38 cellular contexts compared by ENCODE assay signal in the genomic region with DNA sequence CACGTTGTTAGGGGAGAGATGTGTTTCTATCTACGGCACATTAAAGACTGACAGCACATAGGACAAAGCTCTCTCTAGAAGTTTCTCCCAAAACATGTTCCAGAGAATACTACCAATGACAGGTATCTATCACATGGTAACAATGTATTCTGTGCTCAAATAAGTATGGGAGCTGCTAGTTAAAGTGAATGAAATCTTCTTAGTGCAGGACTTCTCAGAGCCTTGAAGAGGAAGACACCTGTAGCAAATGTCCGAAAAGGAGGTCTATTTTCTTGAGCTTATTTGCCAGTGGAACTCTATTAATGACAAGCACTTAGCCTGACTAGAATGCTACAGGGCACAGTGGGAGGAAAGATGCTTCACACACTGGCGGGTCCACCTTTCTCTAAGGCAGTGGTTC.
"Had no signal": no experiment of that assay in that cellular context is flagged by ENCODE, and none has a peak within 500 bp of the region (broad histone marks: within the 10 kb centered on the region; RNA-seq: fewer than 3 reads in every experiment).

No MANE protein-coding gene starts in this region.

- H3K27ac Mint-ChIP-seq: activated naive CD4-positive, alpha-beta T cell treated with anti-CD3 and anti-CD28 coated beads for 36 hours; activated naive CD4-positive, alpha-beta T cell treated with anti-CD3 and anti-CD28 coated beads, Interleukin-2, amount 10 ng/mL, durations not matched to agents 7 days and 5 days; activated naive CD4-positive, alpha-beta T cell treated with anti-CD3 and anti-CD28 coated beads, Interleukin-2, amount 50 U/mL, for 24 hours; activated naive CD4-positive, alpha-beta T cell treated with anti-CD3 and anti-CD28 coated beads, Interleukin-2, amount 50 U/mL, for 72 hours; activated naive CD8-positive, alpha-beta T cell; activated naive CD8-positive, alpha-beta T cell treated with anti-CD3 and anti-CD28 coated beads for 36 hours; activated naive CD8-positive, alpha-beta T cell treated with anti-CD3 and anti-CD28 coated beads, Interleukin-2, amount 10 ng/mL, durations not matched to agents 7 days and 5 days; activated naive CD8-positive, alpha-beta T cell treated with anti-CD3 and anti-CD28 coated beads, Interleukin-2, amount 50 U/mL, for 24 hours; activated T-cell treated with anti-CD3 and anti-CD28 coated beads, Interleukin-2, amount 50 U/mL, for 72 hours; activated T-helper 1 cell treated with anti-CD3 and anti-CD28 coated beads, Interleukin-12 subunit alpha, Interleukin-12 subunit beta, Interleukin-2, Interleukin-4 antibody, amounts not matched to agents 30 ng/mL and 10 ng/mL and 1 ng/mL, durations not matched to agents 14 hours and 24 hours and 36 hours; activated T-helper 17 cell treated with anti-CD3 and anti-CD28 coated beads, Interleukin-2, amount 50 U/mL, for 72 hours; activated T-helper 2 cell treated with anti-CD3 and anti-CD28 coated beads, Interferon-gamma antibody, Interleukin-2, Interleukin-4, amounts not matched to agents 10 μg/mL and 5 μg/mL and 100 μg/mL, durations not matched to agents 14 hours and 24 hours and 36 hours had no signal

- H3K36me3 ChIP-seq: adrenal gland, brain microvascular endothelial cell, breast epithelium, cardiac muscle cell had no signal

- H3K27me3 Mint-ChIP-seq: activated naive CD4-positive, alpha-beta T cell treated with anti-CD3 and anti-CD28 coated beads, Interleukin-2, amount 10 ng/mL, durations not matched to agents 7 days and 5 days; activated naive CD4-positive, alpha-beta T cell treated with anti-CD3 and anti-CD28 coated beads, Interleukin-2, amount 50 U/mL, for 24 hours; activated naive CD8-positive, alpha-beta T cell treated with anti-CD3 and anti-CD28 coated beads for 36 hours; activated naive CD8-positive, alpha-beta T cell treated with anti-CD3 and anti-CD28 coated beads, Interleukin-2, amount 50 U/mL, for 24 hours; activated T-helper 17 cell treated with anti-CD3 and anti-CD28 coated beads, Interleukin-2, amount 50 U/mL, for 72 hours; brain had no signal

- FAIRE-seq: astrocyte, bronchial epithelial cell had no signal

- ATAC-seq: activated naive CD4-positive, alpha-beta T cell treated with anti-CD3 and anti-CD28 coated beads, Interleukin-2, amount 50 U/mL, for 72 hours; activated naive CD8-positive, alpha-beta T cell treated with anti-CD3 and anti-CD28 coated beads, Interleukin-2, amount 50 U/mL, for 24 hours; activated T-cell treated with anti-CD3 and anti-CD28 coated beads, Interleukin-2, amount 50 U/mL, for 4 hours; activated T-cell treated with anti-CD3 and anti-CD28 coated beads, Interleukin-2, amount 50 U/mL, for 72 hours; activated T-helper 17 cell treated with anti-CD3 and anti-CD28 coated beads, Interleukin-2, amount 50 U/mL, for 72 hours; body of pancreas had no signal

- H3K4me1 Mint-ChIP-seq: activated naive CD4-positive, alpha-beta T cell treated with anti-CD3 and anti-CD28 coated beads, Interleukin-2, amount 10 ng/mL, durations not matched to agents 7 days and 5 days; activated naive CD4-positive, alpha-beta T cell treated with anti-CD3 and anti-CD28 coated beads, Interleukin-2, amount 50 U/mL, for 24 hours; activated naive CD8-positive, alpha-beta T cell treated with anti-CD3 and anti-CD28 coated beads for 36 hours; activated naive CD8-positive, alpha-beta T cell treated with anti-CD3 and anti-CD28 coated beads, Interleukin-2, amount 10 ng/mL, durations not matched to agents 7 days and 5 days; activated naive CD8-positive, alpha-beta T cell treated with anti-CD3 and anti-CD28 coated beads, Interleukin-2, amount 50 U/mL, for 24 hours; activated T-helper 17 cell treated with anti-CD3 and anti-CD28 coated beads, Interleukin-2, amount 50 U/mL, for 72 hours; central memory CD8-positive, alpha-beta T cell had no signal

- H3K9me3 Mint-ChIP-seq: activated naive CD4-positive, alpha-beta T cell treated with anti-CD3 and anti-CD28 coated beads for 36 hours; activated naive CD4-positive, alpha-beta T cell treated with anti-CD3 and anti-CD28 coated beads, Interleukin-2, amount 10 ng/mL, durations not matched to agents 7 days and 5 days; activated naive CD4-positive, alpha-beta T cell treated with anti-CD3 and anti-CD28 coated beads, Interleukin-2, amount 50 U/mL, for 24 hours; activated naive CD4-positive, alpha-beta T cell treated with anti-CD3 and anti-CD28 coated beads, Interleukin-2, amount 50 U/mL, for 72 hours; activated naive CD8-positive, alpha-beta T cell treated with anti-CD3 and anti-CD28 coated beads for 36 hours; activated naive CD8-positive, alpha-beta T cell treated with anti-CD3 and anti-CD28 coated beads, Interleukin-2, amount 10 ng/mL, durations not matched to agents 7 days and 5 days; activated naive CD8-positive, alpha-beta T cell treated with anti-CD3 and anti-CD28 coated beads, Interleukin-2, amount 50 U/mL, for 24 hours; activated T-cell treated with anti-CD3 and anti-CD28 coated beads, Interleukin-2, amount 50 U/mL, for 4 hours; activated T-cell treated with anti-CD3 and anti-CD28 coated beads, Interleukin-2, amount 50 U/mL, for 72 hours; activated T-helper 1 cell treated with anti-CD3 and anti-CD28 coated beads, Interleukin-12 subunit alpha, Interleukin-12 subunit beta, Interleukin-2, Interleukin-4 antibody, amounts not matched to agents 30 ng/mL and 10 ng/mL and 1 ng/mL, durations not matched to agents 14 hours and 24 hours and 36 hours; activated T-helper 17 cell treated with anti-CD3 and anti-CD28 coated beads, Interleukin-2, amount 50 U/mL, for 72 hours; activated T-helper 2 cell treated with anti-CD3 and anti-CD28 coated beads, Interferon-gamma antibody, Interleukin-2, Interleukin-4, amounts not matched to agents 10 μg/mL and 5 μg/mL and 100 μg/mL, durations not matched to agents 14 hours and 24 hours and 36 hours; central memory CD8-positive, alpha-beta T cell had no signal

- H3K4me1 ChIP-seq: adrenal gland, ascending aorta, body of pancreas, breast epithelium had no signal

- DNase-seq: activated effector memory CD4-positive, alpha-beta T cell treated with anti-CD3 and anti-CD28 coated beads, Interleukin-2, amount 50 U/mL, for 16 hours; activated effector memory CD4-positive, alpha-beta T cell treated with Interleukin-2 at 50 U/mL for 16 hours; activated gamma-delta T cell; activated gamma-delta T cell treated with Interleukin-2 at 50 U/mL for 16 hours; activated naive CD4-positive, alpha-beta T cell; activated naive CD4-positive, alpha-beta T cell treated with anti-CD3 and anti-CD28 coated beads for 36 hours; activated naive CD4-positive, alpha-beta T cell treated with anti-CD3 and anti-CD28 coated beads, Interleukin-2, amount 10 ng/mL, durations not matched to agents 7 days and 5 days; activated naive CD4-positive, alpha-beta T cell treated with anti-CD3 and anti-CD28 coated beads, Interleukin-2, amount 50 U/mL, for 16 hours; activated naive CD4-positive, alpha-beta T cell treated with Interleukin-2 at 50 U/mL for 16 hours; activated naive CD8-positive, alpha-beta T cell treated with anti-CD3 and anti-CD28 coated beads for 36 hours; activated naive CD8-positive, alpha-beta T cell treated with anti-CD3 and anti-CD28 coated beads, Interleukin-2, amount 10 ng/mL, durations not matched to agents 7 days and 5 days; activated naive CD8-positive, alpha-beta T cell treated with anti-CD3 and anti-CD28 coated beads, Interleukin-2, amount 50 U/mL, for 24 hours; activated T-cell treated with anti-CD3 and anti-CD28 coated beads, Interleukin-2, amount 50 U/mL, for 4 hours; activated T-cell treated with anti-CD3 and anti-CD28 coated beads, Interleukin-2, amount 50 U/mL, for 48 hours; activated T-cell treated with anti-CD3 and anti-CD28 coated beads, Interleukin-2, amount 50 U/mL, for 72 hours; adrenal gland; amniotic stem cell; amygdala; anterior cingulate cortex; aorta; body of pancreas; brain microvascular endothelial cell; caudate nucleus; central memory CD4-positive, alpha-beta T cell; cerebellar nuclear complex had no signal

- H3K9me3 ChIP-seq: adrenal gland, ascending aorta, body of pancreas, breast epithelium had no signal

- H3K4me3 ChIP-seq: adrenal gland, ascending aorta, body of pancreas, breast epithelium, cardiac muscle cell had no signal

- H3K27me3 ChIP-seq: adrenal gland, ascending aorta, body of pancreas, brain microvascular endothelial cell, breast epithelium, cardiac muscle cell had no signal

- H3K36me3 Mint-ChIP-seq: activated naive CD4-positive, alpha-beta T cell treated with anti-CD3 and anti-CD28 coated beads, Interleukin-2, amount 10 ng/mL, durations not matched to agents 7 days and 5 days; activated naive CD4-positive, alpha-beta T cell treated with anti-CD3 and anti-CD28 coated beads, Interleukin-2, amount 50 U/mL, for 24 hours; activated naive CD4-positive, alpha-beta T cell treated with anti-CD3 and anti-CD28 coated beads, Interleukin-2, amount 50 U/mL, for 72 hours; activated naive CD8-positive, alpha-beta T cell; activated naive CD8-positive, alpha-beta T cell treated with anti-CD3 and anti-CD28 coated beads for 36 hours; activated naive CD8-positive, alpha-beta T cell treated with anti-CD3 and anti-CD28 coated beads, Interleukin-2, amount 10 ng/mL, durations not matched to agents 7 days and 5 days had no signal

- H3K4me3 Mint-ChIP-seq: activated naive CD4-positive, alpha-beta T cell treated with anti-CD3 and anti-CD28 coated beads for 36 hours; activated naive CD4-positive, alpha-beta T cell treated with anti-CD3 and anti-CD28 coated beads, Interleukin-2, amount 10 ng/mL, durations not matched to agents 7 days and 5 days; activated naive CD4-positive, alpha-beta T cell treated with anti-CD3 and anti-CD28 coated beads, Interleukin-2, amount 50 U/mL, for 24 hours; activated naive CD8-positive, alpha-beta T cell; activated naive CD8-positive, alpha-beta T cell treated with anti-CD3 and anti-CD28 coated beads for 36 hours; activated naive CD8-positive, alpha-beta T cell treated with anti-CD3 and anti-CD28 coated beads, Interleukin-2, amount 10 ng/mL, durations not matched to agents 7 days and 5 days; activated naive CD8-positive, alpha-beta T cell treated with anti-CD3 and anti-CD28 coated beads, Interleukin-2, amount 50 U/mL, for 24 hours; activated T-cell treated with anti-CD3 and anti-CD28 coated beads, Interleukin-2, amount 50 U/mL, for 4 hours; activated T-cell treated with anti-CD3 and anti-CD28 coated beads, Interleukin-2, amount 50 U/mL, for 72 hours; activated T-helper 1 cell treated with anti-CD3 and anti-CD28 coated beads, Interleukin-12 subunit alpha, Interleukin-12 subunit beta, Interleukin-2, Interleukin-4 antibody, amounts not matched to agents 30 ng/mL and 10 ng/mL and 1 ng/mL, durations not matched to agents 14 hours and 24 hours and 36 hours; activated T-helper 17 cell treated with anti-CD3 and anti-CD28 coated beads, Interleukin-2, amount 50 U/mL, for 72 hours; brain; central memory CD8-positive, alpha-beta T cell had no signal

- H3K27ac ChIP-seq: adrenal gland, ascending aorta, body of pancreas, brain microvascular endothelial cell, breast epithelium, cardiac muscle cell had no signal
